In the genomic region with DNA sequence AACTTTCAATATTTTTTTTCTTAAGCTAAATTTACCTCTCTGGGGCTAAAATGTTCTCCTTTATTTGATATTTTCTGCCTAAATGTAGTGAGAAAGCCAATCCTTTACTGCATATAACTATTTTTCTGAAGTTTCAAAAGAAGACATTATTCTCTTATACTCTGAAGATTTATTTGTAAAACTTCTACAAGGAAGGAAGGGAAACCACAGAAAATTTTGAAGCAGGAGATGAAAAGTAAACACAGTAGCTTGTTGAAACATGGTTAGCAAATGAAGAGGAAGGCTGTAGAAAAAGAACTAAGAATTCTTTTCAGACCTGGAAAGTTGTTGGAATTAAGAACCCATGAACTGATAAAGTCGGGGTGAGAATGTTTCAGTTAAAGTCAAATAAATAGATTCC, we compare ENCODE assay signal across 19 cellular contexts.
DNase-seq lines count a peak whose midpoint lies in the region; FAIRE-seq and TF ChIP-seq lines count a peak whose summit lies in the region.
"Had no signal": no experiment of that assay in that cellular context is flagged by ENCODE, and none has a peak within 500 bp of the region (broad histone marks: within the 10 kb centered on the region; RNA-seq: fewer than 3 reads in every experiment).

No MANE protein-coding gene starts in this region.

- H2AFZ ChIP-seq in ACC112 (ENCODE audit: low read length, unreplicated experiment) (peak overlapping the region; percentile 9), keratinocyte (ENCODE audit: control insufficient read depth, low read length) (peak overlapping the region; percentile 50)
- H2AFZ ChIP-seq: GM23338 had no signal

- H3K27ac ChIP-seq in ACC112 (ENCODE audit: low read depth, low read length) (no peak overlapping the region), keratinocyte (ENCODE audit: control insufficient read depth, insufficient read depth, low read length) (no peak overlapping the region)

- no peaks in the 10 kb centered on the region for H3K36me3 ChIP-seq in ACC112 (ENCODE audit: insufficient read depth, low read length)
- H3K36me3 ChIP-seq in bronchial epithelial cell (ENCODE audit: control insufficient read depth, insufficient read depth, low read length), result no peaks in the 10 kb centered on the region
- no peaks in the 10 kb centered on the region for H3K36me3 ChIP-seq in keratinocyte (ENCODE audit: control insufficient read depth in 2 of 2, extremely low read depth in 1 of 2, insufficient read depth in 2 of 2, low read length in 2 of 2)

- H3K4me1 ChIP-seq in ACC112 (ENCODE audit: control insufficient read depth, insufficient read depth, low read length, unreplicated experiment), result no peaks in the 10 kb centered on the region
- no peaks in the 10 kb centered on the region for H3K4me1 ChIP-seq in keratinocyte (ENCODE audit: control insufficient read depth, extremely low read depth, insufficient read depth, low read length)

- DNase-seq in M059J (ENCODE audit: low read depth), result peak; percentile 14
- DNase-seq in bronchial epithelial cell (ENCODE audit: low read depth), result peak; percentile 50
- DNase-seq in keratinocyte (ENCODE audit: low read depth, low spot score), result no peak
- DNase-seq in NCI-H748 (lab: John Stamatoyannopoulos, UW; ENCODE audit: unreplicated experiment), result no peak
- no peak for DNase-seq in globus pallidus (ENCODE audit: low spot score)
- no peak for DNase-seq in CD1c-positive myeloid dendritic cell (ENCODE audit: extremely low spot score)
- DNase-seq in kidney tubule cell (ENCODE audit: low spot score), result no peak
- DNase-seq: C1 segment of cervical spinal cord; Caco-2; CD8-positive, alpha-beta T cell; H9; HFFc6; KG1; MM.1S; NCI-H2029; NCI-H446 treated with DMSO at 0.1 percent for 48 hours; NCI-H526 had no signal

- FAIRE-seq in bronchial epithelial cell (lab: Jason Lieb, UNC), result no peak
- FAIRE-seq in keratinocyte (lab: Jason Lieb, UNC), result no peak

- TF ChIP-seq CTCF in bronchial epithelial cell (IDR thresholded peaks at IDR 0.05; ENCODE audit: insufficient read depth, low read length, severe bottlenecking), result no peak
- no peak for TF ChIP-seq CTCF in keratinocyte (optimal IDR thresholded peaks at IDR 0.05 in 1 of 3, IDR thresholded peaks at IDR 0.05 in 1 of 3, conservative IDR thresholded peaks at IDR 0.05 in 1 of 3; ENCODE audit: extremely low read depth in 1 of 3, insufficient read depth in 2 of 3, low read length in 3 of 3)

- no peaks in the 10 kb centered on the region for H3K9me1 ChIP-seq in keratinocyte (ENCODE audit: control insufficient read depth, extremely low read depth, insufficient read depth, low read length)

- H3K79me2 ChIP-seq in ACC112 (ENCODE audit: control insufficient read depth, insufficient read depth, low read length, unreplicated experiment) (no peaks in the 10 kb centered on the region), keratinocyte (ENCODE audit: control insufficient read depth, insufficient read depth, low read length) (no peaks in the 10 kb centered on the region)

- H3K4me2 ChIP-seq in keratinocyte (ENCODE audit: control insufficient read depth, extremely low read depth, insufficient read depth, low read depth, low read length), result no peak overlapping the region
- H3K4me2 ChIP-seq: GM23338 had no signal

- no peak overlapping the region for H3K4me3 ChIP-seq in ACC112 (ENCODE audit: low read depth, low read length)
- H3K4me3 ChIP-seq in bronchial epithelial cell (ENCODE audit: low read depth, low read length), result no peak overlapping the region
- H3K4me3 ChIP-seq in keratinocyte (ENCODE audit: control insufficient read depth in 2 of 3, extremely low read depth in 1 of 3, insufficient read depth in 2 of 3, low read depth in 1 of 3, low read length in 3 of 3), result no peak overlapping the region
- H3K4me3 ChIP-seq: GM23338 had no signal

- dilution Hi-C loops in keratinocyte (cut with MboI; ENCODE audit: extremely low pct_ligation_motif_present, low sequenced_read_pairs), result no loop called here

- no peak overlapping the region for H3K9ac ChIP-seq in keratinocyte (ENCODE audit: control insufficient read depth, extremely low read depth, insufficient read depth, low read length)

- H4K20me1 ChIP-seq in keratinocyte (ENCODE audit: control insufficient read depth, extremely low read depth, insufficient read depth, low read length), result no peaks in the 10 kb centered on the region

- H3K27me3 ChIP-seq in ACC112 (ENCODE audit: insufficient read depth, low read length) (no peaks in the 10 kb centered on the region), bronchial epithelial cell (ENCODE audit: control insufficient read depth, insufficient read depth, low read length) (no peaks in the 10 kb centered on the region), keratinocyte (ENCODE audit: control insufficient read depth, extremely low read depth, insufficient read depth, low read length) (no peaks in the 10 kb centered on the region)

- no peaks in the 10 kb centered on the region for H3K9me3 ChIP-seq in keratinocyte (ENCODE audit: control insufficient read depth, low read depth, low read length)
- H3K9me3 ChIP-seq: Caco-2 had no signal

Comparison
In these comparisons a context has a peak if more than half of its experiments do, and no peak if none do; other contexts are left out.
1. DNase-seq: peak in M059J (single experiment) and bronchial epithelial cell (single experiment); none in keratinocyte (single experiment), NCI-H748 (single experiment), globus pallidus (single experiment), CD1c-positive myeloid dendritic cell (single experiment) and kidney tubule cell (single experiment).